24 cellular contexts compared by ENCODE assay signal in the genomic region with DNA sequence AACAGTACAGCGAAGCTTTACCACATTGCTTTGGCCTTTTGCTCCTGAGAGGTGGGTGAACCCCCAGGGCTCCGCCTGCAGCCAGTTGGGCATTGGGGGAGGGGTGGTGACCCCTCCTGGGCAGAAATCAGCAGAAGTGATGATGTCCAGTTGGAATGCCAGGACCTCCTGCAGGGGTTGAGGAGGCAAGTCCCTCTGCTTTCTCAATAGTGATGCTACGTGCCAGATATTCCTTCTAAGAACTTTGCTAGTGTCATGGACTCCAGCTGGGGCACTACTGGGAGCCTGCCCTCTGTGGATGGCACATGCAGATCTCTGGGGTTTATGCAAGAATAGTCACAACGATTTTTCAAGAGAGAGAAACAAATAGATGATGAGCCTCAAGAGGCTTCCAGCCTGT.
"Had no signal": no experiment of that assay in that cellular context is flagged by ENCODE, and none has a peak within 500 bp of the region (broad histone marks: within the 10 kb centered on the region; RNA-seq: fewer than 3 reads in every experiment).

No MANE protein-coding gene starts in this region.

- H3K36me3 ChIP-seq: left ventricle myocardium inferior, pancreas, prostate gland, spleen, suprapubic skin, thoracic aorta, tibial artery, upper lobe of right lung had no signal

- H3K4me2 ChIP-seq: hepatocyte had no signal

- H3K4me1 ChIP-seq: left ventricle myocardium inferior, pancreas, prostate gland, spleen, suprapubic skin, tibial artery, upper lobe of right lung had no signal

- ATAC-seq: naive thymus-derived CD4-positive, alpha-beta T cell; pancreas; right cardiac atrium; sciatic nerve; stimulated activated memory B cell treated with anti-CD40 and anti-IgM and Interleukin-4, amounts not matched to agents 10 μg/mL and 1 μg/mL and 100 μg/mL, for 72 hours; upper lobe of right lung had no signal

- DNase-seq: islet precursor cell; left ventricle myocardium inferior; mesendoderm; naive thymus-derived CD4-positive, alpha-beta T cell; nucleus accumbens; pancreas; posterior cingulate gyrus; retina; right cardiac atrium; spleen; stimulated activated CD4-positive, alpha-beta T cell treated with anti-CD3 and anti-CD28 coated beads, Interleukin-4, amount 100 ng/mL, for 4 hours; stimulated activated CD8-positive, alpha-beta memory T cell treated with anti-CD3 and anti-CD28 coated beads, Interleukin-4, amount 100 ng/mL, for 48 hours; stimulated activated naive CD4-positive, alpha-beta T cell treated with Interleukin-2 at 50 U/mL for 16 hours; tibial artery; trophoblast cell; upper lobe of right lung had no signal

- H3K9me3 ChIP-seq: left ventricle myocardium inferior, pancreas, prostate gland, spleen, suprapubic skin, thoracic aorta, tibial artery, upper lobe of right lung had no signal

- H3K27ac ChIP-seq: hepatocyte, left ventricle myocardium inferior, pancreas, prostate gland, skin epidermis, spleen, suprapubic skin, thoracic aorta, tibial artery, upper lobe of right lung had no signal

- H3K4me3 ChIP-seq: hepatocyte, left ventricle myocardium inferior, lung, pancreas, prostate gland, skin epidermis, spleen, suprapubic skin, thoracic aorta, tibial artery, upper lobe of right lung had no signal

- H2AFZ ChIP-seq: hepatocyte had no signal

- H3K27me3 ChIP-seq: hepatocyte, pancreas, spleen, suprapubic skin, tibial artery, upper lobe of right lung had no signal
